ENCODE assay signal across 1 cellular context in genomic region chr19:29665826-29666633, GRCh38.
TF ChIP-seq lines count a peak whose summit lies in the region.

No MANE protein-coding gene starts in this region.

TF ChIP-seq in HepG2, 621 proteins besides CTCF, POLR2A, EP300 and RAD21 (continued from another document and continues in another):
- no peak for TF ChIP-seq ZNF407 (CRISPR knock-in tag; IDR thresholded peaks at IDR 0.05; ENCODE audit: not compliant biosample characterization)
- TF ChIP-seq ZNF713 (CRISPR knock-in tag; IDR thresholded peaks at IDR 0.05), result no peak
- no peak for TF ChIP-seq ZNF333 (CRISPR knock-in tag; IDR thresholded peaks at IDR 0.05; ENCODE audit: borderline replicate concordance)
- no peak; the same call in 1 of the 2 replicates for TF ChIP-seq YEATS4 (CRISPR knock-in tag; IDR thresholded peaks at IDR 0.05; ENCODE audit: borderline replicate concordance)
- TF ChIP-seq CBX2 (IDR thresholded peaks at IDR 0.05; ENCODE audit: low read depth, low read length), result no peak
- TF ChIP-seq CBX2 (CRISPR knock-in tag; IDR thresholded peaks at IDR 0.05; ENCODE audit: low read depth), result no peak
- 0 out of 2 replicates have a peak, but pooled peaks have one; percentile 57 for TF ChIP-seq ZMAT3 (CRISPR knock-in tag; conservative IDR thresholded peaks at IDR 0.05)
- no peak for TF ChIP-seq BCL6 (CRISPR knock-in tag; IDR thresholded peaks at IDR 0.05)
- TF ChIP-seq SNAPC4 (CRISPR knock-in tag; IDR thresholded peaks at IDR 0.05), result no peak
- peak; percentile 37; the same call in 1 of the 2 replicates for TF ChIP-seq ZFY (CRISPR knock-in tag; IDR thresholded peaks at IDR 0.05)
- no peak for TF ChIP-seq ZMAT5 (CRISPR knock-in tag; IDR thresholded peaks at IDR 0.05; ENCODE audit: borderline replicate concordance, low read depth)
- TF ChIP-seq ZNF513 (CRISPR knock-in tag; conservative IDR thresholded peaks at IDR 0.05), result no peak
- no peak for TF ChIP-seq AHR (CRISPR knock-in tag; IDR thresholded peaks at IDR 0.05)
- no peak for TF ChIP-seq CC2D1A (CRISPR knock-in tag; IDR thresholded peaks at IDR 0.05)
- TF ChIP-seq RFXANK (CRISPR knock-in tag; IDR thresholded peaks at IDR 0.05), result no peak
- TF ChIP-seq TMF1 (CRISPR knock-in tag; IDR thresholded peaks at IDR 0.05; ENCODE audit: low read depth), result no peak
- no peak for TF ChIP-seq DPF2 (CRISPR knock-in tag; IDR thresholded peaks at IDR 0.05; ENCODE audit: borderline replicate concordance, low read depth)
- TF ChIP-seq HNRNPK (IDR thresholded peaks at IDR 0.05; ENCODE audit: low read depth, low read length, poor library complexity, severe bottlenecking), result no peak
- no peak for TF ChIP-seq HMGXB3 (CRISPR knock-in tag; IDR thresholded peaks at IDR 0.05; ENCODE audit: borderline replicate concordance)
- TF ChIP-seq ZBTB4 (CRISPR knock-in tag; IDR thresholded peaks at IDR 0.05; ENCODE audit: borderline replicate concordance), result no peak
- TF ChIP-seq BCL3 (CRISPR knock-in tag; IDR thresholded peaks at IDR 0.05), result no peak
- TF ChIP-seq HNF4A (CRISPR knock-in tag; IDR thresholded peaks at IDR 0.05), result no peak
- no peak for TF ChIP-seq NCOR1 (IDR thresholded peaks at IDR 0.05; ENCODE audit: borderline replicate concordance, low read length)
- no peak for TF ChIP-seq PRMT3 (CRISPR knock-in tag; IDR thresholded peaks at IDR 0.05; ENCODE audit: borderline replicate concordance, low read depth)
- TF ChIP-seq GABPA (IDR thresholded peaks at IDR 0.05; ENCODE audit: low read depth, low read length), result no peak
- no peak for TF ChIP-seq GABPA (CRISPR knock-in tag; IDR thresholded peaks at IDR 0.05; ENCODE audit: low read depth)
- no peak for TF ChIP-seq ZNF761 (CRISPR knock-in tag; conservative IDR thresholded peaks at IDR 0.05)
- TF ChIP-seq ARID3A (IDR thresholded peaks at IDR 0.05; ENCODE audit: low read depth, low read length), result no peak
